14 cellular contexts compared by ENCODE assay signal in the genomic region with DNA sequence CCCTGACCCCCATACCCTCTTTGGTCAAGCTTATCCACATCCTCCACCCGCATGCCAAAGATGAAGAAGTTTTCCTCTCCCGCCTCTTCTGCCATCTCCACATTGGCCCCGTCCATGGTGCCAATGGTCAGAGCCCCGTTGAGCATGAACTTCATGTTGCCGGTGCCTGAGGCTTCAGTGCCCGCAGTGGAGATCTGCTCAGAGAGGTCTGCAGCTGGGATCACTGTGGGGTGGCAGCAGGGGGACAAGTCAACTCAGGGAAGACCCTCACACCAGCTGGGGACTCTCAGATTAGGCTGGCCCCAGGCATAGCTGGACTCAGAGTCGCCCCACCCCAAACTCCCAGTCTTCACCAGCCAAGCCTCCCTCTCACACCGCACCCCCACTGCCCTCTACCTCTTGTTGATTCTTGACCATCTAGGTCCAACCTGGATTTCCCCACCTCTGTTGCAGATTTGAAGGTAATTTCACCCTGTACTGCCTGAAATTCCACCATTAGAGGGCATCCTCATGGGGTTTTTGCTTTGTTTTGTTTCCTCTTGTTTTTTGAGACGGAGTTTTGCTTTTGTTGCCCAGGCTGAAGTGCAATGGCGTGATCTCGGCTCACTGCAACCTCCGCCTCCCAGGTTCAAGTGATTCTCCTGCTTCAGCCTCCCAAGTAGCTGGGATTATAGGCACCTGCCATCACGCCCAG. TPM values are rescaled to one million over a fixed set of nuclear protein-coding genes. Genes with fewer than 3 reads are reported as not detected.
DNase-seq lines count a peak whose midpoint lies in the region; ATAC-seq, FAIRE-seq and TF ChIP-seq lines count a peak whose summit lies in the region.
"Had no signal": no experiment of that assay in that cellular context is flagged by ENCODE, and none has a peak within 500 bp of the region (broad histone marks: within the 10 kb centered on the region; RNA-seq: fewer than 3 reads in every experiment).

No MANE protein-coding gene starts in this region.

- no peak overlapping the region for H3K4me3 Mint-ChIP-seq in activated CD4-positive, alpha-beta memory T cell treated with anti-CD3 and anti-CD28 coated beads, Interleukin-2, amount 10 ng/mL, durations not matched to agents 7 days and 5 days
- H3K4me3 Mint-ChIP-seq in activated CD4-positive, alpha-beta memory T cell treated with anti-CD3 and anti-CD28 coated beads for 36 hours = no peak overlapping the region
- peak overlapping the region; percentile 36 to 63 (median 50) for H3K4me3 Mint-ChIP-seq in IgD-negative memory B cell
- H3K4me3 Mint-ChIP-seq: activated T-cell treated with anti-CD3 and anti-CD28 coated beads, Interleukin-2, amount 50 U/mL, for 72 hours; brain had no signal

- no peak overlapping the region for H3K4me3 ChIP-seq in bronchial epithelial cell (ENCODE audit: low read depth, low read length)
- H3K4me3 ChIP-seq in osteoblast (ENCODE audit: insufficient read depth, low read length) = no peak overlapping the region
- H3K4me3 ChIP-seq: lower lobe of right lung, uterus had no signal

- H3K4me2 ChIP-seq in osteoblast (ENCODE audit: insufficient read depth, low read length) = no peak overlapping the region

- peaks cover 6% of the 10 kb centered on the region for H3K27me3 ChIP-seq in bronchial epithelial cell (ENCODE audit: control insufficient read depth, insufficient read depth, low read length)
- H3K27me3 ChIP-seq in osteoblast (ENCODE audit: insufficient read depth, low read length) = peaks cover 8% of the 10 kb centered on the region
- H3K27me3 ChIP-seq: uterus had no signal

- CTCF ChIA-PET in activated CD4-positive, alpha-beta memory T cell treated with anti-CD3 and anti-CD28 coated beads, Interleukin-2, amount 10 ng/mL, durations not matched to agents 7 days and 5 days (lab: Charles Lee) = interaction anchor here (1.3 kb wide), 1 partner anchor 10 kb away, joined by 4 read pairs; no protein-coding TSS in a partner anchor
- CTCF ChIA-PET in activated CD4-positive, alpha-beta memory T cell treated with anti-CD3 and anti-CD28 coated beads for 36 hours (lab: Charles Lee) = no interaction called here

- POLR2A ChIA-PET in activated CD4-positive, alpha-beta memory T cell treated with anti-CD3 and anti-CD28 coated beads, Interleukin-2, amount 10 ng/mL, durations not matched to agents 7 days and 5 days (lab: Charles Lee) = interaction anchor here (1.1 to 15.7 kb wide), 2 partner anchors 12 to 21 kb away, joined by 3 to 435 read pairs; a partner anchor contains a TSS
- POLR2A ChIA-PET in activated CD4-positive, alpha-beta memory T cell treated with anti-CD3 and anti-CD28 coated beads for 36 hours (lab: Charles Lee) = no interaction called here

- peak overlapping the region; percentile 33 for H3K27ac Mint-ChIP-seq in activated CD4-positive, alpha-beta memory T cell treated with anti-CD3 and anti-CD28 coated beads, Interleukin-2, amount 10 ng/mL, durations not matched to agents 7 days and 5 days
- H3K27ac Mint-ChIP-seq in activated CD4-positive, alpha-beta memory T cell treated with anti-CD3 and anti-CD28 coated beads for 36 hours = no peak overlapping the region
- peak overlapping the region in 2 of 3 donors; percentile 61 to 83 for H3K27ac Mint-ChIP-seq in IgD-negative memory B cell
- H3K27ac Mint-ChIP-seq: activated T-cell treated with anti-CD3 and anti-CD28 coated beads, Interleukin-2, amount 50 U/mL, for 72 hours had no signal

- H3K79me2 ChIP-seq in osteoblast (ENCODE audit: insufficient read depth, low read length) = no peaks in the 10 kb centered on the region

- H4K20me1 ChIP-seq in osteoblast (ENCODE audit: insufficient read depth, low read length) = no peaks in the 10 kb centered on the region

- H3K9me3 Mint-ChIP-seq in activated CD4-positive, alpha-beta memory T cell treated with anti-CD3 and anti-CD28 coated beads, Interleukin-2, amount 10 ng/mL, durations not matched to agents 7 days and 5 days = no peaks in the 10 kb centered on the region
- no peaks in the 10 kb centered on the region for H3K9me3 Mint-ChIP-seq in activated CD4-positive, alpha-beta memory T cell treated with anti-CD3 and anti-CD28 coated beads for 36 hours
- no peaks in the 10 kb centered on the region for H3K9me3 Mint-ChIP-seq in IgD-negative memory B cell
- H3K9me3 Mint-ChIP-seq: activated T-cell treated with anti-CD3 and anti-CD28 coated beads, Interleukin-2, amount 50 U/mL, for 72 hours had no signal

- no peak for TF ChIP-seq CTCF in bronchial epithelial cell (IDR thresholded peaks at IDR 0.05; ENCODE audit: insufficient read depth, low read length, severe bottlenecking)
- no peak for TF ChIP-seq CTCF in osteoblast (IDR thresholded peaks at IDR 0.05; ENCODE audit: extremely low read depth, low read depth, low read length)

- H3K4me1 ChIP-seq in osteoblast (ENCODE audit: insufficient read depth, low read length) = no peaks in the 10 kb centered on the region
- H3K4me1 ChIP-seq: uterus had no signal

- H3K36me3 ChIP-seq in bronchial epithelial cell (ENCODE audit: control insufficient read depth, insufficient read depth, low read length) = no peaks in the 10 kb centered on the region
- no peaks in the 10 kb centered on the region for H3K36me3 ChIP-seq in osteoblast (ENCODE audit: insufficient read depth, low read length)
- H3K36me3 ChIP-seq: lower lobe of right lung, uterus had no signal

- peaks cover 38% of the 10 kb centered on the region for H3K4me1 Mint-ChIP-seq in activated CD4-positive, alpha-beta memory T cell treated with anti-CD3 and anti-CD28 coated beads, Interleukin-2, amount 10 ng/mL, durations not matched to agents 7 days and 5 days
- H3K4me1 Mint-ChIP-seq in activated CD4-positive, alpha-beta memory T cell treated with anti-CD3 and anti-CD28 coated beads for 36 hours (ENCODE audit: low read depth) = peaks cover 8% of the 10 kb centered on the region
- peaks cover 10 to 17% (median 14%) of the 10 kb centered on the region in 3 donors for H3K4me1 Mint-ChIP-seq in IgD-negative memory B cell

- H2AFZ ChIP-seq in osteoblast (ENCODE audit: low read length) = no peak overlapping the region

- no peak overlapping the region for H3K27ac ChIP-seq in osteoblast (ENCODE audit: low read depth, low read length)
- H3K27ac ChIP-seq: lower lobe of right lung, uterus had no signal

- peak; percentile 18 for FAIRE-seq in bronchial epithelial cell (lab: Jason Lieb, UNC)

- intact Hi-C loops in activated CD4-positive, alpha-beta memory T cell treated with anti-CD3 and anti-CD28 coated beads for 36 hours (cut with micrococcal nuclease) = no loop called here

- peaks cover 26% of the 10 kb centered on the region for H3K36me3 Mint-ChIP-seq in activated CD4-positive, alpha-beta memory T cell treated with anti-CD3 and anti-CD28 coated beads, Interleukin-2, amount 10 ng/mL, durations not matched to agents 7 days and 5 days (ENCODE audit: low read depth)
- H3K36me3 Mint-ChIP-seq in activated CD4-positive, alpha-beta memory T cell treated with anti-CD3 and anti-CD28 coated beads for 36 hours = peaks cover 1% of the 10 kb centered on the region
- peaks cover 8% of the 10 kb centered on the region for H3K36me3 Mint-ChIP-seq in IgD-negative memory B cell

- no peak for DNase-seq in activated CD4-positive, alpha-beta memory T cell treated with anti-CD3 and anti-CD28 coated beads, Interleukin-2, amount 10 ng/mL, durations not matched to agents 7 days and 5 days
- no peak for DNase-seq in activated CD4-positive, alpha-beta memory T cell treated with anti-CD3 and anti-CD28 coated beads for 36 hours
- DNase-seq in bronchial epithelial cell (ENCODE audit: low read depth) (no peak), osteoblast (ENCODE audit: insufficient read length, low spot score, missing footprints) (peak; percentile 41), NCI-H526 treated with DMSO at 0.1 percent for 48 hours (lab: John Stamatoyannopoulos, UW) (no peak)
- no peak for DNase-seq in activated CD4-positive, CD25-positive, alpha-beta regulatory T cell (lab: John Stamatoyannopoulos, UW)
- DNase-seq: activated T-cell treated with anti-CD3 and anti-CD28 coated beads, Interleukin-2, amount 50 U/mL, for 72 hours; effector memory CD4-positive, alpha-beta T cell; foreskin fibroblast; lower lobe of right lung; uterus had no signal

- H3K9me3 ChIP-seq in osteoblast (ENCODE audit: low read depth, low read length) = no peaks in the 10 kb centered on the region
- H3K9me3 ChIP-seq: lower lobe of right lung, uterus had no signal

- no peaks in the 10 kb centered on the region for H3K27me3 Mint-ChIP-seq in activated CD4-positive, alpha-beta memory T cell treated with anti-CD3 and anti-CD28 coated beads, Interleukin-2, amount 10 ng/mL, durations not matched to agents 7 days and 5 days
- no peaks in the 10 kb centered on the region for H3K27me3 Mint-ChIP-seq in activated CD4-positive, alpha-beta memory T cell treated with anti-CD3 and anti-CD28 coated beads for 36 hours
- H3K27me3 Mint-ChIP-seq in IgD-negative memory B cell = no peaks in the 10 kb centered on the region

- no peak for ATAC-seq in HG03460 (IDR thresholded peaks at IDR 0.05; ENCODE audit: unreplicated experiment)
- ATAC-seq: activated T-cell treated with anti-CD3 and anti-CD28 coated beads, Interleukin-2, amount 50 U/mL, for 72 hours; lower lobe of right lung had no signal

RNA-seq across cellular contexts. Expression of a gene that starts 6.6 kb away (rescaled TPM):
- 100 to 1,000 TPM; 179 to 183 TPM for total RNA-seq in activated CD4-positive, alpha-beta memory T cell treated with anti-CD3 and anti-CD28 coated beads, Interleukin-2, amount 10 ng/mL, durations not matched to agents 7 days and 5 days
- 1 to 10 TPM; 7.5 to 8.2 TPM for total RNA-seq in activated CD4-positive, alpha-beta memory T cell treated with anti-CD3 and anti-CD28 coated beads for 36 hours
- 350 TPM for polyA plus RNA-seq in IgD-negative memory B cell
- total RNA-seq in bronchial epithelial cell (not detected in 2 replicates), osteoblast (0.29 TPM in 1 of 2 replicates, not detected in the other)

RNA-seq across cellular contexts. Expression of a gene that starts 9.3 kb away (rescaled TPM):
- 1 to 10 TPM; 3.1 to 4.0 TPM for total RNA-seq in activated CD4-positive, alpha-beta memory T cell treated with anti-CD3 and anti-CD28 coated beads, Interleukin-2, amount 10 ng/mL, durations not matched to agents 7 days and 5 days
- 1 to 10 TPM in 1 of 2 experiments, under 1 TPM in 1; 0.94 to 1.6 TPM for total RNA-seq in activated CD4-positive, alpha-beta memory T cell treated with anti-CD3 and anti-CD28 coated beads for 36 hours
- 2.0 TPM for polyA plus RNA-seq in IgD-negative memory B cell
- total RNA-seq in bronchial epithelial cell = 0.26 and 0.51 TPM in 2 replicates
- 0.29 and 0.36 TPM in 2 replicates for total RNA-seq in osteoblast

RNA-seq across cellular contexts. Expression of a gene that starts 27.5 kb away (rescaled TPM):
- total RNA-seq in activated CD4-positive, alpha-beta memory T cell treated with anti-CD3 and anti-CD28 coated beads, Interleukin-2, amount 10 ng/mL, durations not matched to agents 7 days and 5 days = under 1 TPM in 1 of 2 experiments, not detected in 1; 0.08 TPM
- under 1 TPM; 0.31 to 0.41 TPM for total RNA-seq in activated CD4-positive, alpha-beta memory T cell treated with anti-CD3 and anti-CD28 coated beads for 36 hours
- not detected for polyA plus RNA-seq in IgD-negative memory B cell
- total RNA-seq in bronchial epithelial cell (under 0.01 TPM in 1 of 2 replicates, not detected in the other), osteoblast (62.5 and 90.1 TPM in 2 replicates)

RNA-seq across cellular contexts. Expression of a gene that starts 27.8 kb away (rescaled TPM):
- total RNA-seq in activated CD4-positive, alpha-beta memory T cell treated with anti-CD3 and anti-CD28 coated beads, Interleukin-2, amount 10 ng/mL, durations not matched to agents 7 days and 5 days = 100 to 1,000 TPM; 385 to 390 TPM
- 100 to 1,000 TPM; 323 to 328 TPM for total RNA-seq in activated CD4-positive, alpha-beta memory T cell treated with anti-CD3 and anti-CD28 coated beads for 36 hours
- 170 TPM for polyA plus RNA-seq in IgD-negative memory B cell
- total RNA-seq in bronchial epithelial cell (44.5 and 59.3 TPM in 2 replicates), osteoblast (114 and 130 TPM in 2 replicates)

RNA-seq across cellular contexts. Expression of a gene that starts 52.5 kb away (rescaled TPM):
- total RNA-seq in activated CD4-positive, alpha-beta memory T cell treated with anti-CD3 and anti-CD28 coated beads, Interleukin-2, amount 10 ng/mL, durations not matched to agents 7 days and 5 days = 10 to 100 TPM; 95.6 to 98.0 TPM
- total RNA-seq in activated CD4-positive, alpha-beta memory T cell treated with anti-CD3 and anti-CD28 coated beads for 36 hours = 10 to 100 TPM; 83.3 to 85.8 TPM
- polyA plus RNA-seq in IgD-negative memory B cell = 68.1 TPM
- total RNA-seq in bronchial epithelial cell = 6.8 and 7.0 TPM in 2 replicates
- total RNA-seq in osteoblast = 6.2 and 9.8 TPM in 2 replicates

Comparison
In these comparisons a context has a peak if more than half of its experiments do, and no peak if none do; other contexts are left out.
1. RNA of a gene that starts 6.6 kb away (total RNA-seq): 179 to 183 TPM in activated CD4-positive, alpha-beta memory T cell treated with anti-CD3 and anti-CD28 coated beads, Interleukin-2, amount 10 ng/mL, durations not matched to agents 7 days and 5 days; 7.5 to 8.2 TPM in activated CD4-positive, alpha-beta memory T cell treated with anti-CD3 and anti-CD28 coated beads for 36 hours, not detected in bronchial epithelial cell and 0.29 TPM in osteoblast; every median in the first group is over 10 times any median in the second.
2. H3K4me3 Mint-ChIP-seq: peak in IgD-negative memory B cell (4 of 4); none in activated CD4-positive, alpha-beta memory T cell treated with anti-CD3 and anti-CD28 coated beads, Interleukin-2, amount 10 ng/mL, durations not matched to agents 7 days and 5 days (single experiment) and activated CD4-positive, alpha-beta memory T cell treated with anti-CD3 and anti-CD28 coated beads for 36 hours (single experiment).
3. RNA of a gene that starts 27.5 kb away (total RNA-seq): 62.5 to 90.1 TPM in osteoblast; 0.31 to 0.41 TPM in activated CD4-positive, alpha-beta memory T cell treated with anti-CD3 and anti-CD28 coated beads for 36 hours, 0.08 TPM in activated CD4-positive, alpha-beta memory T cell treated with anti-CD3 and anti-CD28 coated beads, Interleukin-2, amount 10 ng/mL, durations not matched to agents 7 days and 5 days and under 0.01 TPM in bronchial epithelial cell; every median in the first group is over 10 times any median in the second.